10 cellular contexts compared by ENCODE assay signal in genomic region chr6:69164564-69165252, GRCh38.
DNase-seq lines count a peak whose midpoint lies in the region; ATAC-seq, FAIRE-seq and TF ChIP-seq lines count a peak whose summit lies in the region.
"Had no signal": no experiment of that assay in that cellular context is flagged by ENCODE, and none has a peak within 500 bp of the region (broad histone marks: within the 10 kb centered on the region; RNA-seq: fewer than 3 reads in every experiment).

No MANE protein-coding gene starts in this region.

- no peak for ATAC-seq in HG02840 (IDR thresholded peaks at IDR 0.05; ENCODE audit: low FRiP score, unreplicated experiment)
- ATAC-seq: naive thymus-derived CD8-positive, alpha-beta T cell had no signal

- H3K4me1 Mint-ChIP-seq in astrocyte (ENCODE audit: low read depth, unreplicated experiment) = no peaks in the 10 kb centered on the region
- H3K4me1 Mint-ChIP-seq: naive thymus-derived CD8-positive, alpha-beta T cell had no signal

- peak; percentile 24 for TF ChIP-seq CTCF in GM06990 (IDR thresholded peaks at IDR 0.05; ENCODE audit: insufficient read depth, low read length, poor library complexity, severe bottlenecking)
- peak; percentile 16 for TF ChIP-seq CTCF in astrocyte (IDR thresholded peaks at IDR 0.05; ENCODE audit: insufficient read depth, low read depth, low read length)

- H3K4me3 ChIP-seq in GM06990 (replicated peaks; ENCODE audit: low read depth, low read length) (no peak overlapping the region), astrocyte (ENCODE audit: insufficient read depth, low read depth, low read length) (no peak overlapping the region)

- no peak overlapping the region for H3K4me3 Mint-ChIP-seq in astrocyte (ENCODE audit: unreplicated experiment)
- H3K4me3 Mint-ChIP-seq: naive thymus-derived CD8-positive, alpha-beta T cell had no signal

- no peaks in the 10 kb centered on the region for H3K27me3 Mint-ChIP-seq in astrocyte (ENCODE audit: low read depth, unreplicated experiment)

- H3K9ac ChIP-seq in astrocyte (ENCODE audit: low read length) = no peak overlapping the region

- H3K9me3 Mint-ChIP-seq in astrocyte (ENCODE audit: unreplicated experiment) = no peaks in the 10 kb centered on the region

- H3K4me2 ChIP-seq in astrocyte (ENCODE audit: low read length) = no peak overlapping the region

- H3K79me2 ChIP-seq in astrocyte (ENCODE audit: insufficient read depth, low read length) = no peaks in the 10 kb centered on the region

- H3K27me3 ChIP-seq in GM06990 (replicated peaks; ENCODE audit: control insufficient read depth, insufficient read depth, low read length) (no peaks in the 10 kb centered on the region), astrocyte (ENCODE audit: insufficient read depth, low read length) (no peaks in the 10 kb centered on the region)

- no peak overlapping the region for H3K27ac Mint-ChIP-seq in astrocyte (ENCODE audit: unreplicated experiment)
- H3K27ac Mint-ChIP-seq: naive thymus-derived CD8-positive, alpha-beta T cell had no signal

- no peaks in the 10 kb centered on the region for H3K36me3 Mint-ChIP-seq in astrocyte (ENCODE audit: low read depth, unreplicated experiment)
- H3K36me3 Mint-ChIP-seq: naive thymus-derived CD8-positive, alpha-beta T cell had no signal

- FAIRE-seq in astrocyte (lab: Jason Lieb, UNC) (no peak), GM12891 (lab: Jason Lieb, UNC) (no peak)

- no peak overlapping the region for H2AFZ ChIP-seq in astrocyte (ENCODE audit: low read depth, low read length)

- no peaks in the 10 kb centered on the region for H3K4me1 ChIP-seq in astrocyte (ENCODE audit: insufficient read depth, low read length)

- no peak for TF ChIP-seq POLR2A in GM12891 (IDR thresholded peaks at IDR 0.05; ENCODE audit: low read depth, low read length)

- H3K36me3 ChIP-seq in GM06990 (ENCODE audit: control insufficient read depth, insufficient read depth, low read length) (no peaks in the 10 kb centered on the region), astrocyte (ENCODE audit: insufficient read depth, low read length) (no peaks in the 10 kb centered on the region)

- no peaks in the 10 kb centered on the region for H4K20me1 ChIP-seq in astrocyte (ENCODE audit: insufficient read depth, low read length)

- no peak overlapping the region for H3K27ac ChIP-seq in astrocyte (ENCODE audit: low read depth, low read length)

- DNase-seq in GM06990 (ENCODE audit: extremely low read depth, insufficient read length) (no peak), NAMALWA (ENCODE audit: low spot score) (peak; percentile 15), astrocyte (ENCODE audit: low read depth) (no peak), left kidney (ENCODE audit: low read depth, low spot score) (peak; percentile 17), GM12891 (ENCODE audit: insufficient read length, low spot score) (no peak), T-helper 1 cell (no peak)
- DNase-seq in stimulated activated naive CD4-positive, alpha-beta T cell (lab: John Stamatoyannopoulos, UW) = no peak
- DNase-seq: DMS79; naive thymus-derived CD8-positive, alpha-beta T cell had no signal

- H3K9me3 ChIP-seq in astrocyte (ENCODE audit: insufficient read depth, low read depth, low read length) = no peaks in the 10 kb centered on the region

TF ChIP-seq in GM12891, 5 proteins besides CTCF, POLR2A, EP300 and RAD21:
- TF ChIP-seq POU2F2 (IDR thresholded peaks at IDR 0.05; ENCODE audit: low read depth, low read length) (no peak), POLR2AphosphoS5 (IDR thresholded peaks at IDR 0.05; ENCODE audit: low read depth, low read length) (no peak), SPI1 (IDR thresholded peaks at IDR 0.05; ENCODE audit: low read depth, low read length) (no peak), PAX5 (IDR thresholded peaks at IDR 0.05; ENCODE audit: insufficient read depth, low read length, severe bottlenecking) (no peak), TAF1 (IDR thresholded peaks at IDR 0.05; ENCODE audit: low read depth, low read length) (no peak)

Comparison
In these comparisons a context has a peak if more than half of its experiments do, and no peak if none do; other contexts are left out.
1. DNase-seq: peak in NAMALWA (single experiment) and left kidney (single experiment); none in GM06990 (single experiment), astrocyte (single experiment), GM12891 (single experiment), T-helper 1 cell (0 of 5) and stimulated activated naive CD4-positive, alpha-beta T cell (0 of 6).